In the genomic region with DNA sequence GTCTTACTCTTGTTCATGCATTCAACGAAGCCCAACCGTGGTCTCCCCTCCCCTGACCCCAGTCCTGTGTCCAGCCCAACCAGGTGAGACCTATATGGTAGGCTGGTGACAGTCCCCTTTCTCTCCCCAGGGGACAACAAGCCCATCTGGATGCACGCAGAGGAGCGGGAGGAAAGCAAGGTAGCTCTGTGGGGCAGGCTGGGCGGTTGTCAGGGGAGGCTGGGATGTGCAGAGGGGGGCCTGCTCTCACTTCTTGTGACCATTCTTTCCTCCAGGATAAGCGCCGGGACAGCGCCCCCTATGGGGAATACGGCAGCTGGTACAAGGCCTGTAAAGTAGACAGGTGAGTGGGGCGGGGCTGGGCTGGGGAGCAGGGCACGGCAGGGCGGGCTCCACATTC, we compare ENCODE assay signal across 11 cellular contexts. TPM values are rescaled to one million over a fixed set of nuclear protein-coding genes. Genes with fewer than 3 reads are reported as not detected.
DNase-seq lines count a peak whose midpoint lies in the region; ATAC-seq, FAIRE-seq and TF ChIP-seq lines count a peak whose summit lies in the region.
"Had no signal": no experiment of that assay in that cellular context is flagged by ENCODE, and none has a peak within 500 bp of the region (broad histone marks: within the 10 kb centered on the region; RNA-seq: fewer than 3 reads in every experiment).

No MANE protein-coding gene starts in this region.

- peaks cover 11% of the 10 kb centered on the region for H3K79me2 ChIP-seq in OCI-LY1 (ENCODE audit: insufficient read depth, low read length)

- FAIRE-seq in bronchial epithelial cell (lab: Jason Lieb, UNC), result no peak

- no peak overlapping the region for H2AFZ ChIP-seq in OCI-LY1 (ENCODE audit: low read length)

- no peaks in the 10 kb centered on the region for H3F3A ChIP-seq in OCI-LY1 (ENCODE audit: insufficient read depth, low read length)

- H3K36me3 ChIP-seq in OCI-LY1 (ENCODE audit: insufficient read depth, low read length), result peaks cover 46% of the 10 kb centered on the region
- H3K36me3 ChIP-seq in bronchial epithelial cell (ENCODE audit: control insufficient read depth, insufficient read depth, low read length), result peaks cover 23% of the 10 kb centered on the region
- H3K36me3 ChIP-seq: ovary had no signal

- DNase-seq in NCI-H2196 (lab: John Stamatoyannopoulos, UW; ENCODE audit: unreplicated experiment), result peak; percentile 22
- no peak for DNase-seq in NCI-H2196 treated with DMSO at 0.1 percent for 48 hours (lab: John Stamatoyannopoulos, UW; ENCODE audit: unreplicated experiment)
- DNase-seq in bronchial epithelial cell (ENCODE audit: low read depth), result no peak
- DNase-seq in stimulated activated CD4-positive, alpha-beta T cell treated with anti-CD3 and anti-CD28 coated beads, Interleukin-1b, Interleukin-23, amount 100 ng/mL, for 48 hours, result peak; percentile 49
- DNase-seq in mucosa of gallbladder (ENCODE audit: low spot score), result no peak

- no peaks in the 10 kb centered on the region for H4K20me1 ChIP-seq in OCI-LY1 (ENCODE audit: insufficient read depth, low read length)

- H3K9me2 ChIP-seq in OCI-LY1 (ENCODE audit: low read depth, low read length), result no peaks in the 10 kb centered on the region

- H3K27me3 ChIP-seq in OCI-LY1 (ENCODE audit: insufficient read depth, low read length) (no peaks in the 10 kb centered on the region), bronchial epithelial cell (ENCODE audit: control insufficient read depth, insufficient read depth, low read length) (no peaks in the 10 kb centered on the region)
- H3K27me3 ChIP-seq: ovary, suprapubic skin had no signal

- peak; percentile 67 for TF ChIP-seq CTCF in OCI-LY1 (IDR thresholded peaks at IDR 0.05; ENCODE audit: low read length)
- TF ChIP-seq CTCF in bronchial epithelial cell (IDR thresholded peaks at IDR 0.05; ENCODE audit: insufficient read depth, low read length, severe bottlenecking), result peak; percentile 59

- H3K27ac ChIP-seq in OCI-LY1 (ENCODE audit: low read depth, low read length, poor library complexity, severe bottlenecking), result no peak overlapping the region
- H3K27ac ChIP-seq: ovary, suprapubic skin had no signal

- H3K9me3 ChIP-seq in OCI-LY1 (ENCODE audit: low read length), result no peaks in the 10 kb centered on the region
- H3K9me3 ChIP-seq: ovary, suprapubic skin had no signal

- ATAC-seq in HG02623 (IDR thresholded peaks at IDR 0.05; ENCODE audit: unreplicated experiment) (no peak), HG02759 (IDR thresholded peaks at IDR 0.05; ENCODE audit: unreplicated experiment) (no peak)
- ATAC-seq: esophagus mucosa had no signal

- no peak overlapping the region for H3K9ac ChIP-seq in OCI-LY1 (ENCODE audit: low read length)

- no peak overlapping the region for H3K4me2 ChIP-seq in OCI-LY1 (ENCODE audit: low read length)

- no peak overlapping the region for H3K4me3 ChIP-seq in OCI-LY1 (ENCODE audit: low read depth, low read length, poor library complexity, severe bottlenecking)
- H3K4me3 ChIP-seq in bronchial epithelial cell (ENCODE audit: low read depth, low read length), result no peak overlapping the region
- H3K4me3 ChIP-seq: ovary, suprapubic skin had no signal

- peaks cover 18% of the 10 kb centered on the region for H3K4me1 ChIP-seq in OCI-LY1 (ENCODE audit: insufficient read depth, low read length, severe bottlenecking)

RNA-seq across cellular contexts. Expression of gene RAB1B, which starts 3.5 kb away (rescaled TPM):
- 54.5 and 68.0 TPM in 2 replicates for total RNA-seq in bronchial epithelial cell
- total RNA-seq in mucosa of gallbladder, result 187 TPM

RNA-seq across cellular contexts. Expression of gene KLC2, which starts 7.4 kb away (rescaled TPM):
- total RNA-seq in bronchial epithelial cell, result 25.8 and 32.5 TPM in 2 replicates
- total RNA-seq in mucosa of gallbladder, result 60.8 TPM

RNA-seq across cellular contexts. Expression of gene CNIH2, which starts 13.1 kb away (rescaled TPM):
- total RNA-seq in bronchial epithelial cell, result not detected in 2 replicates
- total RNA-seq in mucosa of gallbladder, result 1.1 TPM

RNA-seq across cellular contexts. Expression of gene YIF1A, which starts 24.1 kb away (rescaled TPM):
- total RNA-seq in bronchial epithelial cell (231 and 294 TPM in 2 replicates), mucosa of gallbladder (103 TPM)

RNA-seq across cellular contexts. Expression of gene TMEM151A, which starts 26.8 kb away (rescaled TPM):
- total RNA-seq in bronchial epithelial cell (not detected in 2 replicates), mucosa of gallbladder (61.6 TPM)
- total RNA-seq: esophagus mucosa, suprapubic skin had no signal

Comparison
In these comparisons a context has a peak if more than half of its experiments do, and no peak if none do; other contexts are left out.
1. DNase-seq: peak in NCI-H2196 (single experiment) and stimulated activated CD4-positive, alpha-beta T cell treated with anti-CD3 and anti-CD28 coated beads, Interleukin-1b, Interleukin-23, amount 100 ng/mL, for 48 hours (single experiment); none in NCI-H2196 treated with DMSO at 0.1 percent for 48 hours (single experiment), bronchial epithelial cell (single experiment) and mucosa of gallbladder (single experiment).